ENCODE assay signal across 10 cellular contexts in genomic region chr17:19672009-19672837, GRCh38. TPM values are rescaled to one million over a fixed set of nuclear protein-coding genes. Genes with fewer than 3 reads are reported as not detected.
DNase-seq lines count a peak whose midpoint lies in the region; ATAC-seq and TF ChIP-seq lines count a peak whose summit lies in the region.
"Had no signal": no experiment of that assay in that cellular context is flagged by ENCODE, and none has a peak within 500 bp of the region (broad histone marks: within the 10 kb centered on the region; RNA-seq: fewer than 3 reads in every experiment).

No MANE protein-coding gene starts in this region.

- peak; percentile 70 for DNase-seq in left kidney (ENCODE audit: low read depth, low spot score)
- DNase-seq in suprapubic skin (ENCODE audit: low spot score in 2 of 2), result peak in 1 of 2 donors; percentile 72
- no peak for DNase-seq in neuronal stem cell (ENCODE audit: low spot score)
- DNase-seq: activated T-cell treated with anti-CD3 and anti-CD28 coated beads, Interleukin-2, amount 50 U/mL, for 1 hour; NCI-H774 had no signal

- no peak overlapping the region for H2BK5ac ChIP-seq in neuronal stem cell (ENCODE audit: low read length)

- H3K36me3 ChIP-seq in suprapubic skin (peaks cover 34% of the 10 kb centered on the region), neuronal stem cell (replicated peaks in 1 of 2; ENCODE audit: control insufficient read depth in 2 of 2, insufficient read depth in 2 of 2, low read length in 2 of 2) (peaks cover 22 to 39% of the 10 kb centered on the region in 2 donors)

- no peak overlapping the region for H4K8ac ChIP-seq in neuronal stem cell (ENCODE audit: low read depth, low read length)

- no peak overlapping the region for H3K18ac ChIP-seq in neuronal stem cell (ENCODE audit: low read length)

- peak overlapping the region; percentile 19 for H3K27ac ChIP-seq in suprapubic skin
- H3K27ac ChIP-seq in neuronal stem cell (replicated peaks; ENCODE audit: low read length), result no peak overlapping the region

- no peak overlapping the region for H2AK5ac ChIP-seq in neuronal stem cell (ENCODE audit: low read depth, low read length)

- H2BK120ac ChIP-seq in neuronal stem cell (ENCODE audit: low read depth, low read length), result no peak overlapping the region

- H3K79me1 ChIP-seq in neuronal stem cell (ENCODE audit: low read depth, low read length), result no peaks in the 10 kb centered on the region

- TF ChIP-seq RAD21 in Ishikawa (IDR thresholded peaks at IDR 0.05; ENCODE audit: low read depth), result no peak; the same call in 1 of the 2 replicates

- H2BK15ac ChIP-seq in neuronal stem cell (ENCODE audit: low read length), result no peak overlapping the region

- H3K4me3 ChIP-seq in suprapubic skin, result no peak overlapping the region
- H3K4me3 ChIP-seq in neuronal stem cell (ENCODE audit: low read length in 2 of 2), result no peak overlapping the region

- H3K4me1 ChIP-seq in suprapubic skin (peaks cover 27% of the 10 kb centered on the region), neuronal stem cell (ENCODE audit: control insufficient read depth in 2 of 2, insufficient read depth in 1 of 2, low read depth in 1 of 2, low read length in 2 of 2) (no peaks in the 10 kb centered on the region)

- H3K27me3 ChIP-seq in suprapubic skin (no peaks in the 10 kb centered on the region), neuronal stem cell (ENCODE audit: control insufficient read depth in 3 of 3, insufficient read depth in 3 of 3, low read depth in 1 of 3, low read length in 3 of 3) (no peaks in the 10 kb centered on the region)

- H3K27ac Mint-ChIP-seq in brain, result peak overlapping the region in 3 of 5 experiments; percentile 74 to 88 (median 75)

- H3K9me3 Mint-ChIP-seq in brain, result no peaks in the 10 kb centered on the region

- H2BK12ac ChIP-seq in neuronal stem cell (ENCODE audit: low read length), result no peak overlapping the region

- WGBS in suprapubic skin, result 70% methylated on average over 9 of the region's 9 CpGs
- WGBS in neuronal stem cell (ENCODE audit: extremely low coverage in 2 of 2, insufficient read length in 2 of 2, insufficient replicate concordance in 1 of 2), 2 donors, result no CpG with 5 or more reads among the region's 9 CpGs

- no peak for TF ChIP-seq CTCF in brain (conservative IDR thresholded peaks at IDR 0.05)
- TF ChIP-seq CTCF in suprapubic skin (IDR thresholded peaks at IDR 0.05), result no peak

- no peak overlapping the region for H2AFZ ChIP-seq in neuronal stem cell (ENCODE audit: low read length)

- no peak overlapping the region for H3K4ac ChIP-seq in neuronal stem cell (ENCODE audit: low read length)

- TF ChIP-seq POLR2A in suprapubic skin (IDR thresholded peaks at IDR 0.05) (no peak), GM18505 (IDR thresholded peaks at IDR 0.05; ENCODE audit: borderline replicate concordance, extremely low read depth, insufficient read depth, insufficient read length) (no peak)

- no peak overlapping the region for H3K23ac ChIP-seq in neuronal stem cell (ENCODE audit: low read depth, low read length, poor library complexity)

- 0 out of 2 replicates have a peak, but pooled peaks have one; percentile 16 for TF ChIP-seq EP300 in Ishikawa (IDR thresholded peaks at IDR 0.05; ENCODE audit: borderline replicate concordance)
- TF ChIP-seq EP300 in suprapubic skin (IDR thresholded peaks at IDR 0.05), result no peak

- no peaks in the 10 kb centered on the region for H3K27me3 Mint-ChIP-seq in brain

- ATAC-seq in GM21529 (IDR thresholded peaks at IDR 0.05; ENCODE audit: unreplicated experiment), result no peak
- ATAC-seq in GM18505 (IDR thresholded peaks at IDR 0.05; ENCODE audit: unreplicated experiment), result no peak
- no peak for ATAC-seq in GM21526 (IDR thresholded peaks at IDR 0.05; ENCODE audit: low FRiP score, unreplicated experiment)

- H3K9me3 ChIP-seq in suprapubic skin, result no peaks in the 10 kb centered on the region
- H3K9me3 ChIP-seq in neuronal stem cell (replicated peaks in 1 of 2; ENCODE audit: control insufficient read depth in 2 of 2, insufficient read depth in 1 of 2, low read depth in 1 of 2, low read length in 2 of 2), result peaks cover 5 to 12% of the 10 kb centered on the region in 2 donors

- H3K4me3 Mint-ChIP-seq in brain, result no peak overlapping the region

- H3K9ac ChIP-seq in neuronal stem cell (ENCODE audit: low read depth, low read length, poor library complexity), result no peak overlapping the region

- peaks cover 75% of the 10 kb centered on the region for H3K36me3 Mint-ChIP-seq in brain

- peaks cover 16% of the 10 kb centered on the region for H3K4me1 Mint-ChIP-seq in brain

- H3K4me2 ChIP-seq in neuronal stem cell (ENCODE audit: insufficient read depth, low read length, poor library complexity, severe bottlenecking), result no peak overlapping the region

- H3K14ac ChIP-seq in neuronal stem cell (ENCODE audit: low read length), result no peak overlapping the region

- no peak overlapping the region for H4K91ac ChIP-seq in neuronal stem cell (ENCODE audit: low read depth, low read length, poor library complexity)

TF ChIP-seq in Ishikawa, 13 proteins besides CTCF, POLR2A, EP300 and RAD21:
- TF ChIP-seq FOXM1 (IDR thresholded peaks at IDR 0.05; ENCODE audit: borderline replicate concordance, low read depth) (no peak), TEAD4 (IDR thresholded peaks at IDR 0.05) (no peak), TCF12 (IDR thresholded peaks at IDR 0.05; ENCODE audit: low read depth) (0 out of 2 replicates have a peak, but pooled peaks have one; percentile 39), USF1 (IDR thresholded peaks at IDR 0.05) (no peak), YY1 (IDR thresholded peaks at IDR 0.05; ENCODE audit: low read depth) (no peak), EGR1 (IDR thresholded peaks at IDR 0.05) (no peak), ZBTB7A (IDR thresholded peaks at IDR 0.05; ENCODE audit: low read depth) (no peak), CREB1 (IDR thresholded peaks at IDR 0.05; ENCODE audit: low read depth) (no peak), TAF1 (IDR thresholded peaks at IDR 0.05; ENCODE audit: low read depth) (no peak), NFIC (IDR thresholded peaks at IDR 0.05) (peak; percentile 45; the same call in 1 of the 2 replicates), MAX (IDR thresholded peaks at IDR 0.05) (no peak), REST (IDR thresholded peaks at IDR 0.05; ENCODE audit: low read depth) (no peak), CEBPB (IDR thresholded peaks at IDR 0.05) (peak; percentile 59)
TF ChIP-seq in Ishikawa: peak in this region for 3.

RNA-seq across cellular contexts. Expression of gene ALDH3A2, which starts 23.7 kb away (rescaled TPM):
- polyA plus RNA-seq in brain (ENCODE audit: insufficient read depth, low read depth, low replicate concordance), result 32.5 TPM
- 1,000 to 10,000 TPM in 1 of 4 donors, 100 to 1,000 TPM in 3; 493 to 1,000 (median 626) TPM for total RNA-seq in suprapubic skin
- 45.6 TPM for polyA plus RNA-seq in neuronal stem cell (2013, experiment 1 of 2)
- 45.4 TPM for polyA plus RNA-seq in neuronal stem cell (2013, experiment 2 of 2)

RNA-seq across cellular contexts. Expression of gene SLC47A2, which starts 44.2 kb away (rescaled TPM):
- polyA plus RNA-seq in brain (ENCODE audit: insufficient read depth, low read depth, low replicate concordance), result not detected
- total RNA-seq in suprapubic skin, result 1 to 10 TPM in 2 of 4 donors, under 1 TPM in 1, not detected in 1; 0.96 to 7.9 (median 2.5) TPM
- 0.14 TPM for polyA plus RNA-seq in neuronal stem cell (2013, experiment 1 of 2)
- 0.12 TPM for polyA plus RNA-seq in neuronal stem cell (2013, experiment 2 of 2)
